ENCODE assay signal across 20 cellular contexts in genomic region chr17:44359458-44360143, GRCh38. TPM values are rescaled to one million over a fixed set of nuclear protein-coding genes. Genes with fewer than 3 reads are reported as not detected.
DNase-seq lines count a peak whose midpoint lies in the region; ATAC-seq and TF ChIP-seq lines count a peak whose summit lies in the region.
"Had no signal": no experiment of that assay in that cellular context is flagged by ENCODE, and none has a peak within 500 bp of the region (broad histone marks: within the 10 kb centered on the region; RNA-seq: fewer than 3 reads in every experiment).

No MANE protein-coding gene starts in this region.

- no peaks in the 10 kb centered on the region for H3K36me3 Mint-ChIP-seq in glutamatergic neuron (ENCODE audit: unreplicated experiment)
- H3K36me3 Mint-ChIP-seq in activated naive CD4-positive, alpha-beta T cell treated with anti-CD3 and anti-CD28 coated beads for 36 hours (ENCODE audit: low read depth), result no peaks in the 10 kb centered on the region
- H3K36me3 Mint-ChIP-seq: CD14-positive monocyte had no signal

- peak overlapping the region; percentile 74 for H3K4me3 Mint-ChIP-seq in glutamatergic neuron (ENCODE audit: unreplicated experiment)
- H3K4me3 Mint-ChIP-seq in activated naive CD4-positive, alpha-beta T cell treated with anti-CD3 and anti-CD28 coated beads for 36 hours, result no peak overlapping the region

- ATAC-seq in HG03442 (IDR thresholded peaks at IDR 0.05; ENCODE audit: unreplicated experiment), result no peak

- H3K4me1 Mint-ChIP-seq in glutamatergic neuron (ENCODE audit: low read depth, unreplicated experiment), result peaks cover 31% of the 10 kb centered on the region
- peaks cover 4% of the 10 kb centered on the region for H3K4me1 Mint-ChIP-seq in activated naive CD4-positive, alpha-beta T cell treated with anti-CD3 and anti-CD28 coated beads for 36 hours (ENCODE audit: low read depth)

- H3K79me2 ChIP-seq in MM.1S (ENCODE audit: low read length), result no peaks in the 10 kb centered on the region
- peaks cover 9% of the 10 kb centered on the region for H3K79me2 ChIP-seq in parathyroid adenoma

- H3K9me3 Mint-ChIP-seq in glutamatergic neuron (ENCODE audit: unreplicated experiment), result peaks cover 8% of the 10 kb centered on the region
- H3K9me3 Mint-ChIP-seq in activated naive CD4-positive, alpha-beta T cell treated with anti-CD3 and anti-CD28 coated beads for 36 hours, result no peaks in the 10 kb centered on the region

- H3K4me1 ChIP-seq in BLaER1 (peaks cover 59% of the 10 kb centered on the region), MM.1S (ENCODE audit: low read length) (peaks cover 11% of the 10 kb centered on the region), parathyroid adenoma (peaks cover 38% of the 10 kb centered on the region)

- H3K27ac Mint-ChIP-seq in glutamatergic neuron (ENCODE audit: unreplicated experiment), result peak overlapping the region; percentile 59
- no peak overlapping the region for H3K27ac Mint-ChIP-seq in activated naive CD4-positive, alpha-beta T cell treated with anti-CD3 and anti-CD28 coated beads for 36 hours

- H3K27me3 ChIP-seq in BLaER1, result peaks cover 5% of the 10 kb centered on the region
- peaks cover 3% of the 10 kb centered on the region; the same call in 1 of the 2 replicates for H3K27me3 ChIP-seq in MM.1S (replicated peaks; ENCODE audit: insufficient read depth, low read length)
- no peaks in the 10 kb centered on the region for H3K27me3 ChIP-seq in parathyroid adenoma (ENCODE audit: control insufficient read depth, insufficient read depth, low read length)

- H3K9me3 ChIP-seq in BLaER1 (no peaks in the 10 kb centered on the region), MM.1S (replicated peaks; ENCODE audit: insufficient read depth, low read length) (no peaks in the 10 kb centered on the region), parathyroid adenoma (ENCODE audit: control insufficient read depth, low read length) (no peaks in the 10 kb centered on the region)

- H2AFZ ChIP-seq in MM.1S (ENCODE audit: low read length), result no peak overlapping the region
- no peak overlapping the region for H2AFZ ChIP-seq in parathyroid adenoma

- no peak overlapping the region for H3K4me3 ChIP-seq in BLaER1
- H3K4me3 ChIP-seq in MM.1S (ENCODE audit: low read length), result no peak overlapping the region
- H3K4me3 ChIP-seq in parathyroid adenoma (ENCODE audit: low read depth, low read length), result no peak overlapping the region

- DNase-seq in MM.1S (no peak), glutamatergic neuron (no peak), germinal center (ENCODE audit: low spot score) (no peak)
- no peak for DNase-seq in activated naive CD4-positive, alpha-beta T cell treated with anti-CD3 and anti-CD28 coated beads for 36 hours
- DNase-seq: ACHN; DMS 273 treated with DMSO at 0.1 percent for 48 hours; DND-41; H7; NCI-H1105; NCI-H1694; NCI-H2081 treated with DMSO at 0.1 percent for 48 hours; NCI-H748 treated with DMSO at 0.1 percent for 48 hours; NK-92 treated with Interleukin-12 subunit alpha and Interleukin-12 subunit beta, amount 100 ng/mL, for 24 hours; Right ventricle myocardium superior had no signal

- H4K20me1 ChIP-seq in BLaER1 (peaks cover 68% of the 10 kb centered on the region), MM.1S (ENCODE audit: insufficient read depth, low read length) (no peaks in the 10 kb centered on the region)

- H3K9ac ChIP-seq in BLaER1 (no peak overlapping the region), MM.1S (ENCODE audit: low read length) (no peak overlapping the region), parathyroid adenoma (no peak overlapping the region)

- CTCF ChIA-PET in activated naive CD4-positive, alpha-beta T cell treated with anti-CD3 and anti-CD28 coated beads for 36 hours (lab: Charles Lee), result interaction anchor here (2.1 kb wide), 1 partner anchor 16 kb away, joined by 7 read pairs; no protein-coding TSS in a partner anchor

- peaks cover 12% of the 10 kb centered on the region for H3K27me3 Mint-ChIP-seq in glutamatergic neuron (ENCODE audit: unreplicated experiment)
- H3K27me3 Mint-ChIP-seq in activated naive CD4-positive, alpha-beta T cell treated with anti-CD3 and anti-CD28 coated beads for 36 hours (ENCODE audit: low read depth), result peaks cover 2% of the 10 kb centered on the region

- H3K4me2 ChIP-seq in BLaER1, result 0 out of 2 replicates have a peak overlapping the region, but pooled peaks have one; percentile 30
- peak overlapping the region; percentile 56; the same call in 1 of the 2 replicates for H3K4me2 ChIP-seq in MM.1S (ENCODE audit: low read depth, low read length)
- H3K4me2 ChIP-seq in parathyroid adenoma (ENCODE audit: low read length), result peak overlapping the region; percentile 13

- peaks cover 6% of the 10 kb centered on the region for H3F3A ChIP-seq in MM.1S (ENCODE audit: insufficient read depth, low read length)

- peaks cover 29% of the 10 kb centered on the region; the same call in 1 of the 2 replicates for H3K36me3 ChIP-seq in BLaER1
- H3K36me3 ChIP-seq in MM.1S (replicated peaks; ENCODE audit: insufficient read depth, low read length), result no peaks in the 10 kb centered on the region
- H3K36me3 ChIP-seq in parathyroid adenoma (ENCODE audit: control insufficient read depth, insufficient read depth, low read length), result no peaks in the 10 kb centered on the region

- no peak overlapping the region for H3K27ac ChIP-seq in BLaER1
- no peak overlapping the region for H3K27ac ChIP-seq in MM.1S (ENCODE audit: low read length)
- H3K27ac ChIP-seq in parathyroid adenoma, result peak overlapping the region; percentile 93

- intact Hi-C loops in activated naive CD4-positive, alpha-beta T cell treated with anti-CD3 and anti-CD28 coated beads for 36 hours (cut with micrococcal nuclease), result no loop called here

- H3K9me2 ChIP-seq in MM.1S (replicated peaks; ENCODE audit: insufficient read depth, low read length), result no peaks in the 10 kb centered on the region

- TF ChIP-seq CTCF in MM.1S (IDR thresholded peaks at IDR 0.05; ENCODE audit: low read length) (no peak), glutamatergic neuron (IDR thresholded peaks at IDR 0.05; ENCODE audit: partially characterized antibody, unreplicated experiment) (no peak), parathyroid adenoma (IDR thresholded peaks at IDR 0.05) (no peak)

RNA-seq across cellular contexts. Expression of gene FAM171A2, which starts 4.1 kb away (rescaled TPM):
- 81.3 TPM for total RNA-seq in glutamatergic neuron (ENCODE audit: unreplicated experiment)
- total RNA-seq in activated naive CD4-positive, alpha-beta T cell treated with anti-CD3 and anti-CD28 coated beads for 36 hours, result under 1 TPM; 0.12 to 0.21 TPM

RNA-seq across cellular contexts. Expression of gene GRN, which starts 14.5 kb away (rescaled TPM):
- total RNA-seq in glutamatergic neuron (ENCODE audit: unreplicated experiment), result 88.7 TPM
- 10 to 100 TPM; 47.1 to 50.5 TPM for total RNA-seq in activated naive CD4-positive, alpha-beta T cell treated with anti-CD3 and anti-CD28 coated beads for 36 hours

RNA-seq across cellular contexts. Expression of gene ITGA2B, which starts 29.8 kb away (rescaled TPM):
- total RNA-seq in glutamatergic neuron (ENCODE audit: unreplicated experiment), result 7.1 TPM
- total RNA-seq in activated naive CD4-positive, alpha-beta T cell treated with anti-CD3 and anti-CD28 coated beads for 36 hours, result 1 to 10 TPM in 1 of 2 experiments, under 1 TPM in 1; 0.31 to 1.1 TPM

RNA-seq across cellular contexts. Expression of gene SLC25A39, which starts 35.0 kb away (rescaled TPM):
- 104 TPM for total RNA-seq in glutamatergic neuron (ENCODE audit: unreplicated experiment)
- 100 to 1,000 TPM; 146 to 149 TPM for total RNA-seq in activated naive CD4-positive, alpha-beta T cell treated with anti-CD3 and anti-CD28 coated beads for 36 hours

RNA-seq across cellular contexts. Expression of gene RUNDC3A, which starts 51.2 kb away (rescaled TPM):
- 282 TPM for total RNA-seq in glutamatergic neuron (ENCODE audit: unreplicated experiment)
- total RNA-seq in activated naive CD4-positive, alpha-beta T cell treated with anti-CD3 and anti-CD28 coated beads for 36 hours, result under 1 TPM in 1 of 2 experiments, not detected in 1; 0.17 TPM
- total RNA-seq: LHCN-M2, NCI-H460 had no signal

Comparison
In these comparisons a context has a peak if more than half of its experiments do, and no peak if none do; other contexts are left out.
1. RNA of gene FAM171A2, which starts 4.1 kb away (total RNA-seq): 81.3 TPM in glutamatergic neuron (single experiment); 0.12 to 0.21 TPM in activated naive CD4-positive, alpha-beta T cell treated with anti-CD3 and anti-CD28 coated beads for 36 hours; every median in the first group is over 10 times any median in the second.
2. Peak in every context shown above with its lines, with median percentiles within 50 percentile points of each other: H3K4me2 ChIP-seq.